9 cellular contexts compared by ENCODE assay signal in the genomic region with DNA sequence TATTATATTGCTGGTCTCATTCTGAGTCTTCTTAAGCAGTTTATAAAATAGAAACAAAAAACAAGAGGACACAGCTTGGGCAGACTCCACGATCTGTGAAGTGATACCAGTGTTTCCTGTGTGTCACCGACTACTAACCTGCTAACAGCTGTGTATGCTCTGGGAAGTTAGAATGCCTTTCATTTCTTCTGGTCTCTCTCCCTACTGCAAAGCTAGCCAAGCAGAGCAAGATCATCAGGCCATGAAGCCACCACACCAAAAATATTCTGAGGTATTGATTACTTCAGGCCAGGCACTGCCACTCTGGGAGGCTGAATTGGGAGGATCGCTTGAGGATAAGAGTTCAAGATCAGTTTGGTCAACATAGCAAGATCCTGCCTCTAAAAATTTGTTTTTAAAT. TPM values are rescaled to one million over a fixed set of nuclear protein-coding genes. Genes with fewer than 3 reads are reported as not detected.
DNase-seq lines count a peak whose midpoint lies in the region; ATAC-seq and TF ChIP-seq lines count a peak whose summit lies in the region.
"Had no signal": no experiment of that assay in that cellular context is flagged by ENCODE, and none has a peak within 500 bp of the region (broad histone marks: within the 10 kb centered on the region; RNA-seq: fewer than 3 reads in every experiment).

No MANE protein-coding gene starts in this region.

- POLR2A ChIA-PET in activated CD4-positive, alpha-beta T cell treated with anti-CD3 and anti-CD28 coated beads for 36 hours (lab: Charles Lee) = no interaction called here

- H3K27me3 ChIP-seq in psoas muscle (ENCODE audit: insufficient read depth in 3 of 3, low read length in 2 of 3) = no peaks in the 10 kb centered on the region

- no peak for TF ChIP-seq CTCF in psoas muscle (IDR thresholded peaks at IDR 0.05)
- no peak for TF ChIP-seq CTCF in mesothelial cell of epicardium (IDR thresholded peaks at IDR 0.05; ENCODE audit: unreplicated experiment)

- CTCF ChIA-PET in activated CD4-positive, alpha-beta T cell treated with anti-CD3 and anti-CD28 coated beads for 36 hours (lab: Charles Lee) = no interaction called here

- 19 to 26% (median 21%) methylated on average over 3 of the region's 3 CpGs for WGBS in psoas muscle, 3 donors

- H3K9me3 Mint-ChIP-seq in activated CD4-positive, alpha-beta T cell treated with anti-CD3 and anti-CD28 coated beads for 36 hours (ENCODE audit: low read depth) = no peaks in the 10 kb centered on the region
- H3K9me3 Mint-ChIP-seq in mesothelial cell of epicardium = no peaks in the 10 kb centered on the region

- H3K27ac Mint-ChIP-seq in activated CD4-positive, alpha-beta T cell treated with anti-CD3 and anti-CD28 coated beads for 36 hours = peak overlapping the region; percentile 1
- no peak overlapping the region for H3K27ac Mint-ChIP-seq in mesothelial cell of epicardium

- peak overlapping the region; percentile 30 for H3K4me3 ChIP-seq in psoas muscle
- H3K4me3 ChIP-seq: A549 had no signal

- peak overlapping the region; percentile 87 for H3K27ac ChIP-seq in psoas muscle
- H3K27ac ChIP-seq: A549 had no signal

- peaks cover 22% of the 10 kb centered on the region for H3K36me3 Mint-ChIP-seq in activated CD4-positive, alpha-beta T cell treated with anti-CD3 and anti-CD28 coated beads for 36 hours (ENCODE audit: low read depth)
- H3K36me3 Mint-ChIP-seq in mesothelial cell of epicardium = peaks cover 22% of the 10 kb centered on the region

- DNase-seq in activated CD4-positive, alpha-beta T cell treated with anti-CD3 and anti-CD28 coated beads for 36 hours = peak; percentile 16
- no peak for DNase-seq in activated CD4-positive, alpha-beta T cell treated with anti-CD3 and anti-CD28 coated beads, Interleukin-2, amount 50 U/mL, for 48 hours
- DNase-seq in LHCN-M2 (ENCODE audit: low read depth) = peak; percentile 84
- DNase-seq in psoas muscle = no peak
- no peak for DNase-seq in iPS-NIHi11 (ENCODE audit: low spot score)
- no peak for DNase-seq in KG1 (lab: John Stamatoyannopoulos, UW)
- DNase-seq in mesothelial cell of epicardium (ENCODE audit: low spot score in 2 of 2, unreplicated experiment in 2 of 2) = no peak

- peaks cover 70% of the 10 kb centered on the region for H3K4me1 ChIP-seq in psoas muscle
- H3K4me1 ChIP-seq: A549 had no signal

- no peaks in the 10 kb centered on the region for H3K27me3 Mint-ChIP-seq in activated CD4-positive, alpha-beta T cell treated with anti-CD3 and anti-CD28 coated beads for 36 hours
- H3K27me3 Mint-ChIP-seq in mesothelial cell of epicardium (ENCODE audit: low read depth) = no peaks in the 10 kb centered on the region

- peaks cover 8% of the 10 kb centered on the region for H3K4me1 Mint-ChIP-seq in activated CD4-positive, alpha-beta T cell treated with anti-CD3 and anti-CD28 coated beads for 36 hours
- peaks cover 4% of the 10 kb centered on the region for H3K4me1 Mint-ChIP-seq in mesothelial cell of epicardium

- no peaks in the 10 kb centered on the region for H3K9me3 ChIP-seq in psoas muscle
- H3K9me3 ChIP-seq: A549 had no signal

- H3K4me3 Mint-ChIP-seq in activated CD4-positive, alpha-beta T cell treated with anti-CD3 and anti-CD28 coated beads for 36 hours = no peak overlapping the region
- no peak overlapping the region for H3K4me3 Mint-ChIP-seq in mesothelial cell of epicardium

- ATAC-seq in activated CD4-positive, alpha-beta T cell treated with anti-CD3 and anti-CD28 coated beads for 36 hours = peak; percentile 74
- peak; percentile 71 for ATAC-seq in GM21825 (IDR thresholded peaks at IDR 0.05; ENCODE audit: unreplicated experiment)
- ATAC-seq in psoas muscle = peak; percentile 83 to 93 (median 88)
- ATAC-seq: A549 had no signal

- intact Hi-C loops in activated CD4-positive, alpha-beta T cell treated with anti-CD3 and anti-CD28 coated beads for 36 hours (cut with DNase I, micrococcal nuclease) = no loop called here
- intact Hi-C loops in psoas muscle (cut with DNase I) = loop anchor here in 1 of 2 donors (5.0 kb wide), 1 partner anchor 97 kb away; the partner anchor contains the start of gene NUDT3

- peaks cover 0 to 43% of the 10 kb centered on the region in 2 donors for H3K36me3 ChIP-seq in psoas muscle (ENCODE audit: insufficient read depth in 1 of 2, low read depth in 1 of 2)

RNA-seq across cellular contexts. Expression of gene SMIM29, which starts 46.9 kb away (rescaled TPM):
- total RNA-seq in activated CD4-positive, alpha-beta T cell treated with anti-CD3 and anti-CD28 coated beads for 36 hours = 10 to 100 TPM; 15.8 to 16.3 TPM
- total RNA-seq in LHCN-M2 (2014; rRNA removed) (73.4 and 75.4 TPM in 2 replicates), psoas muscle (10 to 100 TPM; 14.4 to 59.4 (median 31.5) TPM), mesothelial cell of epicardium (8.4 to 8.9 TPM (median 8.6 TPM) in 3 replicates)
- 55.3 TPM for polyA plus RNA-seq in LHCN-M2 (2012)
- 100 to 1,000 TPM in 1 of 3 donors, 10 to 100 TPM in 2; 24.6 to 100 (median 44.1) TPM for polyA plus RNA-seq in psoas muscle

RNA-seq across cellular contexts. Expression of gene HMGA1, which starts 59.0 kb away (rescaled TPM):
- total RNA-seq in activated CD4-positive, alpha-beta T cell treated with anti-CD3 and anti-CD28 coated beads for 36 hours = 100 to 1,000 TPM; 569 to 649 TPM
- total RNA-seq in LHCN-M2 (2014; rRNA removed) (420 and 508 TPM in 2 replicates), psoas muscle (100 to 1,000 TPM in 3 of 4 donors, 10 to 100 TPM in 1; 83.5 to 151 (median 128) TPM), mesothelial cell of epicardium (213 to 222 TPM (median 216 TPM) in 3 replicates)
- polyA plus RNA-seq in LHCN-M2 (2012) = 237 TPM
- polyA plus RNA-seq in psoas muscle = 100 to 1,000 TPM; 111 to 389 (median 205) TPM

Comparison
In these comparisons a context has a peak if more than half of its experiments do, and no peak if none do; other contexts are left out.
1. DNase-seq: peak in activated CD4-positive, alpha-beta T cell treated with anti-CD3 and anti-CD28 coated beads for 36 hours (single experiment) and LHCN-M2 (single experiment); none in activated CD4-positive, alpha-beta T cell treated with anti-CD3 and anti-CD28 coated beads, Interleukin-2, amount 50 U/mL, for 48 hours (0 of 2), psoas muscle (0 of 2), iPS-NIHi11 (single experiment), KG1 (single experiment) and mesothelial cell of epicardium (0 of 2).
2. Peak in every context shown above with its lines, with median percentiles within 50 percentile points of each other: ATAC-seq.